ENCODE assay signal across 22 cellular contexts in the genomic region with DNA sequence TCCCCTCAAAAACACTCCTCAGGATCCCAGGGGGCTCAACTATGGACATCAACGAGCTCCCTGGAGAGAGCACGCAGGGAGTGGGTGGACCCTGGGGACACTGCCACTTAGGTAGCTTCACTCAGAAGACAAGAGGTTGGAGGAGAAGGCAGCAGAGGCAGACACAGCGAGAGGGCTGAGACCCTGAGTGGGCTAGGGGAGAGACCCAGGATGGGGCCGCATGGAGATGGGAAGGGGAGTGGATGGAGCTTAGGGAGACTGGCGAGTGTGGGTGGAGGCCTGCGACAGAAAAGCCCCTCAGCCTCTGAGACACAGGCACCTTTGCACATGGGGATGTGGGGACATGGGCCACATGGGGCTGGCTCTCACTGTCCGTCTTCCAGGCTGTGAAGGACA.
DNase-seq lines count a peak whose midpoint lies in the region; ATAC-seq and TF ChIP-seq lines count a peak whose summit lies in the region.
"Had no signal": no experiment of that assay in that cellular context is flagged by ENCODE, and none has a peak within 500 bp of the region (broad histone marks: within the 10 kb centered on the region; RNA-seq: fewer than 3 reads in every experiment).

No MANE protein-coding gene starts in this region.

- no peaks in the 10 kb centered on the region for H3K36me3 ChIP-seq in BLaER1 treated with 17β-estradiol and CSF1 and Interleukin-3, amounts not matched to agents 10 nM and 100 nM
- H3K36me3 ChIP-seq in upper lobe of right lung = no peaks in the 10 kb centered on the region
- H3K36me3 ChIP-seq: HAP-1, SJSA1 had no signal

- no peaks in the 10 kb centered on the region for H4K20me1 ChIP-seq in BLaER1 treated with 17β-estradiol and CSF1 and Interleukin-3, amounts not matched to agents 10 nM and 100 nM

- H3K4me1 ChIP-seq in BLaER1 treated with 17β-estradiol and CSF1 and Interleukin-3, amounts not matched to agents 10 nM and 100 nM = peaks cover 27 to 84% (median 64%) of the 10 kb centered on the region in 10 experiments
- H3K4me1 ChIP-seq in upper lobe of right lung = no peaks in the 10 kb centered on the region
- H3K4me1 ChIP-seq: Caco-2, HAP-1, SJSA1 had no signal

- no peak overlapping the region for H3K27ac ChIP-seq in BLaER1 treated with 17β-estradiol and CSF1 and Interleukin-3, amounts not matched to agents 10 nM and 100 nM
- H3K27ac ChIP-seq in upper lobe of right lung = no peak overlapping the region
- H3K27ac ChIP-seq: C4-2B, PC-9, SJSA1 had no signal

- TF ChIP-seq CTCF in upper lobe of right lung (IDR thresholded peaks at IDR 0.05) = no peak

- H3K4me2 ChIP-seq in BLaER1 treated with 17β-estradiol and CSF1 and Interleukin-3, amounts not matched to agents 10 nM and 100 nM = peak overlapping the region in 8 of 11 experiments; percentile 12 to 95 (median 80); a peak in 14 of 22 replicates
- H3K4me2 ChIP-seq: GM23338, PC-9 had no signal

- H3K9me3 ChIP-seq in BLaER1 treated with 17β-estradiol and CSF1 and Interleukin-3, amounts not matched to agents 10 nM and 100 nM (replicated peaks in 1 of 11) = peaks cover 0 to 24% (median 12%) of the 10 kb centered on the region in 11 experiments; a peak in 10 of 22 replicates
- no peaks in the 10 kb centered on the region for H3K9me3 ChIP-seq in upper lobe of right lung
- H3K9me3 ChIP-seq: Caco-2, HAP-1, SJSA1 had no signal

- H3K9ac ChIP-seq in BLaER1 treated with 17β-estradiol and CSF1 and Interleukin-3, amounts not matched to agents 10 nM and 100 nM = no peak overlapping the region

- 0 out of 22 replicates have a peak, but pooled peaks cover 0 to 6% (median 0%) of the 10 kb centered on the region in 11 experiments for H3K27me3 ChIP-seq in BLaER1 treated with 17β-estradiol and CSF1 and Interleukin-3, amounts not matched to agents 10 nM and 100 nM
- no peaks in the 10 kb centered on the region for H3K27me3 ChIP-seq in upper lobe of right lung

- intact Hi-C loops in upper lobe of right lung (cut with DNase I) = no loop called here

- DNase-seq in activated CD8-positive, alpha-beta memory T cell treated with anti-CD3 and anti-CD28 coated beads for 24 hours = peak; percentile 42
- no peak for DNase-seq in activated CD8-positive, alpha-beta memory T cell treated with anti-CD3 and anti-CD28 coated beads, Interleukin-2, amount 50 U/mL, for 48 hours
- DNase-seq in islet precursor cell = peak; percentile 36
- peak; percentile 31 for DNase-seq in upper lobe of right lung
- no peak for DNase-seq in stimulated activated CD4-positive, alpha-beta T cell treated with anti-CD3 and anti-CD28 coated beads, Interleukin-1b, Interleukin-23, amount 100 ng/mL, for 48 hours
- DNase-seq: AML-193; Caco-2; CD8-positive, alpha-beta T cell; HFFc6; Karpas-422; NCI-H1092 treated with DMSO at 0.1 percent for 48 hours; NCI-H2029; NCI-H526 treated with DMSO at 0.1 percent for 48 hours; PC-9; Right ventricle myocardium superior; RPMI8226 had no signal

- no peak overlapping the region for H3K4me3 ChIP-seq in BLaER1 treated with 17β-estradiol and CSF1 and Interleukin-3, amounts not matched to agents 10 nM and 100 nM
- no peak overlapping the region for H3K4me3 ChIP-seq in upper lobe of right lung
- H3K4me3 ChIP-seq: GM23338, HAP-1, PC-9, SJSA1 had no signal

- ATAC-seq in upper lobe of right lung (no peak), GM21825 (IDR thresholded peaks at IDR 0.05; ENCODE audit: unreplicated experiment) (no peak)
- ATAC-seq: CD8-positive, alpha-beta T cell; GM23338 had no signal

Comparison
In these comparisons a context has a peak if more than half of its experiments do, and no peak if none do; other contexts are left out.
1. DNase-seq: peak in activated CD8-positive, alpha-beta memory T cell treated with anti-CD3 and anti-CD28 coated beads for 24 hours (single experiment), islet precursor cell (single experiment) and upper lobe of right lung (single experiment); none in activated CD8-positive, alpha-beta memory T cell treated with anti-CD3 and anti-CD28 coated beads, Interleukin-2, amount 50 U/mL, for 48 hours (single experiment) and stimulated activated CD4-positive, alpha-beta T cell treated with anti-CD3 and anti-CD28 coated beads, Interleukin-1b, Interleukin-23, amount 100 ng/mL, for 48 hours (single experiment).